In genomic region chr15:77611767-77612166, GRCh38 we compare ENCODE assay signal across 25 cellular contexts. TPM values are rescaled to one million over a fixed set of nuclear protein-coding genes. Genes with fewer than 3 reads are reported as not detected.
A peak's percentile ranks its signal among the peaks of the same experiment; 100 is the strongest.
DNase-seq lines count a peak whose midpoint lies in the region; ATAC-seq, FAIRE-seq and TF ChIP-seq lines count a peak whose summit lies in the region.
"Had no signal": no experiment of that assay in that cellular context is flagged by ENCODE, and none has a peak within 500 bp of the region (broad histone marks: within the 10 kb centered on the region; RNA-seq: fewer than 3 reads in every experiment).

No MANE protein-coding gene starts in this region.

- H4K8ac ChIP-seq in H1 (ENCODE audit: extremely low read depth, insufficient read depth, low read length): no peak overlapping the region

- no peak overlapping the region for H3K14ac ChIP-seq in H1 (ENCODE audit: insufficient read length)

- FAIRE-seq in H1 (lab: Jason Lieb, UNC): no peak
- FAIRE-seq: HepG2 had no signal

- ATAC-seq in GM21737 (IDR thresholded peaks at IDR 0.05; ENCODE audit: unreplicated experiment): no peak
- ATAC-seq: HepG2; left ventricle myocardium superior; natural killer cell treated with Interleukin-12 subunit alpha and Interleukin-12 subunit beta and Interleukin-15 and Interleukin-18, amount 100 ng/mL, for 72 hours; stimulated activated naive CD8-positive, alpha-beta T cell treated with anti-CD3 and anti-CD28 coated beads, Interleukin-15, Interleukin-2, amounts not matched to agents 100 U/mL and 50 U/mL, for 24 hours had no signal

- no peaks in the 10 kb centered on the region for H4K20me1 ChIP-seq in OCI-LY3 (ENCODE audit: insufficient read depth, low read length)
- H4K20me1 ChIP-seq in H1 (replicated peaks in 1 of 2; ENCODE audit: control insufficient read depth in 1 of 2, insufficient read depth in 2 of 2, low read length in 2 of 2): peaks cover 3 to 6% of the 10 kb centered on the region in 2 experiments

- H2BK20ac ChIP-seq in H1 (ENCODE audit: low read length): no peak overlapping the region; the same call in 1 of the 2 replicates

- no peak overlapping the region for H3K4me2 ChIP-seq in OCI-LY3 (ENCODE audit: low read length)
- no peak overlapping the region for H3K4me2 ChIP-seq in H1 (ENCODE audit: insufficient read depth in 1 of 2, low read depth in 2 of 2, low read length in 2 of 2)
- H3K4me2 ChIP-seq: hepatocyte had no signal

- no peak overlapping the region for H2BK120ac ChIP-seq in H1 (replicated peaks; ENCODE audit: low read depth, low read length)

- H3K9me3 ChIP-seq in OCI-LY3 (ENCODE audit: insufficient read depth, low read length) (no peaks in the 10 kb centered on the region), H1 (ENCODE audit: insufficient read depth in 2 of 2, low read depth in 1 of 2, low read length in 1 of 2) (no peaks in the 10 kb centered on the region)
- H3K9me3 ChIP-seq: HAP-1, Peyer's patch, sigmoid colon, tibial nerve had no signal

- TF ChIP-seq RAD21 in H1 (IDR thresholded peaks at IDR 0.05 in 1 of 2, conservative IDR thresholded peaks at IDR 0.05 in 1 of 2; ENCODE audit: low read depth in 2 of 2, low read length in 2 of 2): no peak

- H3K18ac ChIP-seq in H1 (ENCODE audit: extremely low read depth, low read length): no peak overlapping the region

- POLR2A ChIA-PET in H1 (lab: Charles Lee; ENCODE audit: partially characterized antibody): interaction anchor here (0.9 to 1.7 kb wide), 3 partner anchors 11 to 19 kb away, joined by 3 to 10 read pairs (median 6); no protein-coding TSS in a partner anchor

- H3K27me3 ChIP-seq in H7 (ENCODE audit: control insufficient read depth, insufficient read depth, low read length) (no peaks in the 10 kb centered on the region), OCI-LY3 (ENCODE audit: low read depth, low read length) (no peaks in the 10 kb centered on the region), H1 (replicated peaks in 1 of 4; ENCODE audit: control insufficient read depth in 3 of 4, extremely low read depth in 1 of 4, insufficient read depth in 3 of 4, low read length in 3 of 4) (no peaks in the 10 kb centered on the region)
- H3K27me3 ChIP-seq: hepatocyte, Peyer's patch, tibial nerve had no signal

- H2BK15ac ChIP-seq in H1 (ENCODE audit: low read length): no peak overlapping the region

- H3K36me3 ChIP-seq in H7 (replicated peaks; ENCODE audit: control insufficient read depth, insufficient read depth, low read length): no peaks in the 10 kb centered on the region
- no peaks in the 10 kb centered on the region for H3K36me3 ChIP-seq in OCI-LY3 (replicated peaks; ENCODE audit: low read depth, low read length)
- H3K36me3 ChIP-seq in H1 (ENCODE audit: control insufficient read depth in 2 of 4, insufficient read depth in 4 of 4, low read length in 3 of 4): peaks cover 10 to 22% (median 17%) of the 10 kb centered on the region in 4 experiments; a peak in 6 of 8 replicates
- H3K36me3 ChIP-seq: Peyer's patch, sigmoid colon, tibial nerve had no signal

- H2AFZ ChIP-seq in OCI-LY3 (ENCODE audit: low read depth, low read length): peak overlapping the region; percentile 7; the same call in 1 of the 2 replicates
- H2AFZ ChIP-seq in H1 (ENCODE audit: low read length): no peak overlapping the region
- H2AFZ ChIP-seq: hepatocyte had no signal

- peak overlapping the region; percentile 33; the same call in 1 of the 2 replicates for H2BK12ac ChIP-seq in H1 (ENCODE audit: low read depth, low read length)

- peaks cover under 1% of the 10 kb centered on the region; the same call in 1 of the 2 replicates for H3K79me1 ChIP-seq in H1 (ENCODE audit: low read depth, low read length)

- no peak overlapping the region for H4K91ac ChIP-seq in H1 (replicated peaks; ENCODE audit: insufficient read length, low read length)

- H3K4ac ChIP-seq in H1 (replicated peaks; ENCODE audit: insufficient read length, low read depth, low read length): no peak overlapping the region

- H3K27ac ChIP-seq in OCI-LY3 (ENCODE audit: low read length): no peak overlapping the region
- no peak overlapping the region for H3K27ac ChIP-seq in H1 (ENCODE audit: low read depth, low read length)
- peak overlapping the region; percentile 45 for H3K27ac ChIP-seq in temporal lobe (ENCODE audit: low read depth, low read length)
- H3K27ac ChIP-seq: hepatocyte, Peyer's patch, sigmoid colon, tibial nerve had no signal

- 0 out of 2 replicates have a peak overlapping the region, but pooled peaks have one; percentile 40 for H2AK5ac ChIP-seq in H1 (ENCODE audit: low read depth, low read length)

- 76% methylated on average over 10 of the region's 10 CpGs; no CpG with 5 or more reads in 1 of the 2 experiments for whole genome bisulfite sequencing in H1 (ENCODE audit: extremely low coverage in 1 of 2, insufficient coverage in 1 of 2, insufficient read length in 1 of 2, insufficient replicate concordance in 2 of 2, low coverage in 1 of 2, low lambda C conversion rate in 2 of 2, missing lambda C conversion rate in 1 of 2), 2 experiments

- H3K79me2 ChIP-seq in OCI-LY3 (ENCODE audit: low read length) (no peaks in the 10 kb centered on the region), H1 (ENCODE audit: control insufficient read depth in 1 of 2, insufficient read depth in 2 of 2, low read length in 2 of 2) (peaks cover 0 to 3% of the 10 kb centered on the region in 2 experiments; a peak in 1 of 4 replicates)
- H3K79me2 ChIP-seq: hepatocyte had no signal

- H2BK5ac ChIP-seq in H1 (ENCODE audit: low read depth, low read length): peak overlapping the region; percentile 60; the same call in 1 of the 2 replicates

- no peak for TF ChIP-seq POLR2A in H1 (IDR thresholded peaks at IDR 0.05; ENCODE audit: control extremely low read depth in 1 of 2, low read depth in 2 of 2, low read length in 2 of 2)

- H3K23me2 ChIP-seq in H1 (ENCODE audit: low read depth, low read length): no peaks in the 10 kb centered on the region

- H3K56ac ChIP-seq in H1 (replicated peaks; ENCODE audit: insufficient read length, low read depth, low read length): no peak overlapping the region

- peaks cover 8% of the 10 kb centered on the region for H3K4me1 ChIP-seq in OCI-LY3 (ENCODE audit: low read length)
- peaks cover 0 to 22% (median 12%) of the 10 kb centered on the region in 4 experiments; a peak in 6 of 7 replicates for H3K4me1 ChIP-seq in H1 (replicated peaks in 1 of 4; ENCODE audit: control insufficient read depth in 3 of 4, insufficient read depth in 4 of 4, low read length in 3 of 4)
- H3K4me1 ChIP-seq: Peyer's patch had no signal

- DNase-seq in H7 (peak; percentile 68), H1 (ENCODE audit: low read depth in 1 of 2, low spot score in 2 of 2) (no peak), superior temporal gyrus (ENCODE audit: extremely low spot score) (no peak), DMS53 treated with DMSO at 0.1 percent for 48 hours (lab: John Stamatoyannopoulos, UW; ENCODE audit: unreplicated experiment) (no peak)
- DNase-seq: activated CD4-positive, alpha-beta T cell treated with anti-CD3 and anti-CD28 coated beads for 4 hours; activated CD8-positive, alpha-beta memory T cell treated with anti-CD3 and anti-CD28 coated beads for 24 hours; activated gamma-delta T cell; activated T-cell treated with anti-CD3 and anti-CD28 coated beads, Interleukin-2, amount 50 U/mL, for 1 hour; CD4-positive, alpha-beta memory T cell; DMS79; effector CD8-positive, alpha-beta T cell; left ventricle myocardium superior; Peyer's patch; sigmoid colon; stimulated activated naive CD8-positive, alpha-beta T cell treated with anti-CD3 and anti-CD28 coated beads, Interleukin-15, Interleukin-2, amounts not matched to agents 100 U/mL and 50 U/mL, for 24 hours; T-helper 1 cell had no signal

- no peak overlapping the region for H4K5ac ChIP-seq in H1 (ENCODE audit: insufficient read length, low read depth, low read length)

- H3K4me3 ChIP-seq in H7 (ENCODE audit: insufficient read depth, low read depth, low read length) (no peak overlapping the region), OCI-LY3 (ENCODE audit: low read length) (no peak overlapping the region), H1 (ENCODE audit: extremely low read depth in 1 of 4, insufficient read depth in 2 of 4, low read depth in 3 of 4, low read length in 4 of 4) (no peak overlapping the region)
- H3K4me3 ChIP-seq: HAP-1, hepatocyte, Peyer's patch, sigmoid colon, tibial nerve had no signal

- CTCF ChIA-PET in H1 (lab: Charles Lee; ENCODE audit: partially characterized antibody): interaction anchor here (0.8 to 17.9 kb wide), 9 partner anchors 8 to 209 kb away, joined by 3 to 161 read pairs (median 4); partner anchors contain the start of gene LINGO1

- H3K23ac ChIP-seq in H1 (ENCODE audit: insufficient read length): no peak overlapping the region

- TF ChIP-seq EP300 in H1 (IDR thresholded peaks at IDR 0.05; ENCODE audit: borderline replicate concordance in 1 of 2, low read depth in 2 of 2, low read length in 2 of 2): no peak

- H3K9ac ChIP-seq in OCI-LY3 (ENCODE audit: low read length) (no peak overlapping the region), H1 (replicated peaks in 1 of 4; ENCODE audit: extremely low read depth in 1 of 4, low read depth in 3 of 4, low read length in 3 of 4) (no peak overlapping the region)

- TF ChIP-seq CTCF in OCI-LY3 (IDR thresholded peaks at IDR 0.05; ENCODE audit: low read depth, low read length) (no peak), H1 (IDR thresholded peaks at IDR 0.05; ENCODE audit: control extremely low read depth in 1 of 3, insufficient read depth in 1 of 3, low read depth in 1 of 3, low read length in 3 of 3) (no peak)

TF ChIP-seq in H1, 55 proteins besides CTCF, POLR2A, EP300 and RAD21 (continues in another document):
- TF ChIP-seq PHF8 (conservative IDR thresholded peaks at IDR 0.05; ENCODE audit: low read depth, low read length): no peak
- no peak for TF ChIP-seq YY1 (IDR thresholded peaks at IDR 0.05; ENCODE audit: low read depth, low read length)
- no peak for TF ChIP-seq KDM5A (IDR thresholded peaks at IDR 0.05; ENCODE audit: low read length)
- TF ChIP-seq NRF1 (IDR thresholded peaks at IDR 0.05; ENCODE audit: low read depth, low read length): no peak
- TF ChIP-seq RBBP5 (IDR thresholded peaks at IDR 0.05; ENCODE audit: borderline replicate concordance, low read depth, low read length): no peak
- no peak for TF ChIP-seq JUND (IDR thresholded peaks at IDR 0.05; ENCODE audit: low read length)
- TF ChIP-seq KDM4A (IDR thresholded peaks at IDR 0.05; ENCODE audit: low read depth, low read length, severe bottlenecking): no peak
- TF ChIP-seq SP4 (IDR thresholded peaks at IDR 0.05; ENCODE audit: low read length): no peak

RNA-seq across cellular contexts. Expression of gene LINGO1, which starts 20.9 kb away (rescaled TPM):
- total RNA-seq in H7 (2014; rRNA removed; shearing (Covaris generic)): 10.6 and 11.9 TPM in 2 replicates
- total RNA-seq in H1 (2021; fragmentation: NEBNext Ultra II Directional; extraction: Animal tissue kit (Norgen Biotek cat#: 25700)): 56.4 and 57.1 TPM in 2 replicates
- polyA plus RNA-seq in H1 (2011; rRNA removed): 114 and 166 TPM in 2 replicates
- 51.3 TPM for polyA plus RNA-seq in H1 (2011; cell fraction: cytosol; rRNA removed)
- polyA plus RNA-seq in H1 (2011; cell fraction: nucleus; rRNA removed): 94.7 TPM
- polyA plus RNA-seq in H1 (2012, experiment 1 of 2): 31.6 to 91.8 TPM (median 75.5 TPM) in 4 replicates
- 55.3 TPM for polyA plus RNA-seq in H1 (2012, experiment 2 of 2)
- polyA plus RNA-seq in H1 (2013, experiment 1 of 2): 73.3 TPM
- 75.1 TPM for polyA plus RNA-seq in H1 (2013, experiment 2 of 2)
- polyA minus RNA-seq in H1 (2011; rRNA and poly(A)+ RNA removed): 33.5 and 61.7 TPM in 2 replicates
- polyA minus RNA-seq in H1 (2011; cell fraction: cytosol; rRNA and poly(A)+ RNA removed): 36.0 TPM
- polyA minus RNA-seq in H1 (2011; cell fraction: nucleus; rRNA and poly(A)+ RNA removed): 39.2 TPM
- total RNA-seq in temporal lobe: 46.2 TPM
- total RNA-seq: CD4-positive, alpha-beta memory T cell; epithelial cell of proximal tubule; HepG2; natural killer cell treated with Interleukin-12 subunit alpha and Interleukin-12 subunit beta and Interleukin-15 and Interleukin-18, amount 100 ng/mL, for 72 hours had no signal
- polyA plus RNA-seq: CD4-positive, alpha-beta memory T cell had no signal
